Comparison of ENCODE assay signal across 27 cellular contexts in the genomic region with DNA sequence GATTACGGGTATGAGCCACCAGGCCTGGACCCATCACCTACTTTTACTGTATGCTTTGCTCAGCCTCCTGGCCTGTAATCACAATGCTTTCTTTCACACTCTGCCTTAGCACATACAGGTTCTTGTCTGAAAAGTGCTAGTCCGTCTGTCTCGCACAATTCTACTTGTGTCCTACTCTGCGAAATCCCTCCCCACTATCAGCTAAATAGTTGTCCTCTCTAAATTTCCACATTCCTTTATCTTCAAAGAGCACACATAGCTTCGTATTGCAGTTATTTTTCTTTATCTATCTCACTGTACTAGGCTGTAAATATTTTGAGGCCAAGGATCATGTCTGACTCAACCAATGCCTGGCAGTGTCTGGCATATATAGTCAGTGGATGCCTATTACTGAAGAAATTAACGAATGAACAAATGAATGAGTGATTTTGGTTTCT. TPM values are rescaled to one million over a fixed set of nuclear protein-coding genes. Genes with fewer than 3 reads are reported as not detected.
DNase-seq lines count a peak whose midpoint lies in the region; ATAC-seq, FAIRE-seq and TF ChIP-seq lines count a peak whose summit lies in the region.
"Had no signal": no experiment of that assay in that cellular context is flagged by ENCODE, and none has a peak within 500 bp of the region (broad histone marks: within the 10 kb centered on the region; RNA-seq: fewer than 3 reads in every experiment).

No MANE protein-coding gene starts in this region.

- no peaks in the 10 kb centered on the region for H3K79me1 ChIP-seq in IMR-90 (ENCODE audit: low read depth in 1 of 2, low read length in 2 of 2)
- H3K79me1 ChIP-seq in neuronal stem cell (ENCODE audit: low read depth, low read length): no peaks in the 10 kb centered on the region

- peaks cover 3% of the 10 kb centered on the region; the same call in 1 of the 2 replicates for H3K9me3 Mint-ChIP-seq in WTC11
- H3K9me3 Mint-ChIP-seq: activated naive CD4-positive, alpha-beta T cell treated with anti-CD3 and anti-CD28 coated beads, Interleukin-2, amount 10 ng/mL, durations not matched to agents 7 days and 5 days; activated T-helper 1 cell treated with anti-CD3 and anti-CD28 coated beads, Interleukin-12 subunit alpha, Interleukin-12 subunit beta, Interleukin-2, Interleukin-4 antibody, amounts not matched to agents 30 ng/mL and 10 ng/mL and 1 ng/mL, durations not matched to agents 14 hours and 24 hours and 36 hours; CD4-positive, CD25-positive, alpha-beta regulatory T cell had no signal

- POLR2A ChIA-PET in IMR-90 (lab: Charles Lee; ENCODE audit: unreplicated experiment) (no interaction called here), WTC11 (lab: Charles Lee) (no interaction called here)

- H3K9me3 ChIP-seq in IMR-90 (ENCODE audit: control insufficient read depth, insufficient read depth, low read length) (no peaks in the 10 kb centered on the region), small intestine (ENCODE audit: control insufficient read depth, low read depth) (no peaks in the 10 kb centered on the region), neuronal stem cell (replicated peaks in 1 of 2; ENCODE audit: control insufficient read depth in 2 of 2, insufficient read depth in 1 of 2, low read depth in 1 of 2, low read length in 2 of 2) (peaks cover 0 to 2% of the 10 kb centered on the region in 2 donors), MM.1S (replicated peaks; ENCODE audit: insufficient read depth, low read length) (no peaks in the 10 kb centered on the region)
- H3K9me3 ChIP-seq: left lung, thoracic aorta, vagina had no signal

- H3K23ac ChIP-seq in IMR-90 (ENCODE audit: low read depth, low read length) (no peak overlapping the region), neuronal stem cell (ENCODE audit: low read depth, low read length, poor library complexity) (no peak overlapping the region)

- intact Hi-C loops in IMR-90 (cut with micrococcal nuclease): no loop called here

- H2AFZ ChIP-seq in IMR-90 (replicated peaks; ENCODE audit: low read length, poor library complexity) (no peak overlapping the region), neuronal stem cell (ENCODE audit: low read length) (no peak overlapping the region), MM.1S (ENCODE audit: low read length) (no peak overlapping the region)

- H3K27me3 Mint-ChIP-seq in WTC11 (ENCODE audit: low read depth): no peaks in the 10 kb centered on the region

- H3K4me1 ChIP-seq in IMR-90 (ENCODE audit: control insufficient read depth, insufficient read depth, low read length) (peaks cover 5% of the 10 kb centered on the region), small intestine (ENCODE audit: control insufficient read depth in 2 of 2, insufficient read depth in 1 of 2, low read depth in 1 of 2, low read length in 1 of 2) (peaks cover 3 to 6% of the 10 kb centered on the region in 2 donors), neuronal stem cell (ENCODE audit: control insufficient read depth in 2 of 2, insufficient read depth in 1 of 2, low read depth in 1 of 2, low read length in 2 of 2) (no peaks in the 10 kb centered on the region), MM.1S (ENCODE audit: low read length) (no peaks in the 10 kb centered on the region)
- H3K4me1 ChIP-seq: left lung had no signal

- no TSS peak for BruUV-seq in IMR-90 (replicated peaks; lab: Mats Ljungman, UMichigan)

- peak; percentile 96 for ATAC-seq in IMR-90 (ENCODE audit: low read depth)
- ATAC-seq in WTC11: no peak
- no peak for ATAC-seq in GM18511 (IDR thresholded peaks at IDR 0.05; ENCODE audit: unreplicated experiment)
- ATAC-seq: foreskin keratinocyte, HCT116, left lung had no signal

- dilution Hi-C loops in IMR-90 (cut with HindIII; ENCODE audit: low sequenced_read_pairs, unreplicated experiment): no loop called here

- no peak overlapping the region for H2AK9ac ChIP-seq in IMR-90 (replicated peaks; ENCODE audit: low read depth, low read length, poor library complexity)

- H4K91ac ChIP-seq in IMR-90 (ENCODE audit: insufficient read depth, low read depth, low read length) (peak overlapping the region; percentile 30; the same call in 1 of the 2 replicates), neuronal stem cell (ENCODE audit: low read depth, low read length, poor library complexity) (no peak overlapping the region)

- 95% methylated on average over 3 of the region's 6 CpGs; no CpG with 5 or more reads in 1 of the 2 experiments for WGBS in IMR-90 (ENCODE audit: extremely low coverage in 2 of 2, insufficient read length in 1 of 2), 2 experiments
- WGBS in small intestine, 3 donors: 20 to 62% (median 42%) methylated on average over 6 of the region's 6 CpGs
- no CpG with 5 or more reads among the region's 6 CpGs for WGBS in neuronal stem cell (ENCODE audit: extremely low coverage in 2 of 2, insufficient read length in 2 of 2, insufficient replicate concordance in 1 of 2), 2 donors

- TF ChIP-seq POLR2A in IMR-90 (IDR thresholded peaks at IDR 0.05; ENCODE audit: low read depth, low read length): no peak

- H3K14ac ChIP-seq in IMR-90 (replicated peaks; ENCODE audit: low read depth, low read length) (0 out of 2 replicates have a peak overlapping the region, but pooled peaks have one; percentile 2), neuronal stem cell (ENCODE audit: low read length) (no peak overlapping the region)

- peak overlapping the region; percentile 65 for H2BK5ac ChIP-seq in IMR-90 (ENCODE audit: low read depth, low read length, poor library complexity, severe bottlenecking)
- no peak overlapping the region for H2BK5ac ChIP-seq in neuronal stem cell (ENCODE audit: low read length)

- H3K4me2 ChIP-seq in IMR-90 (ENCODE audit: low read depth, low read length) (no peak overlapping the region), neuronal stem cell (ENCODE audit: insufficient read depth, low read length, poor library complexity, severe bottlenecking) (no peak overlapping the region), MM.1S (ENCODE audit: low read depth, low read length) (no peak overlapping the region)

- no peak overlapping the region for H4K5ac ChIP-seq in IMR-90 (ENCODE audit: low read depth, low read length)

- H2BK120ac ChIP-seq in IMR-90 (ENCODE audit: low read depth, low read length) (peak overlapping the region; percentile 45), neuronal stem cell (ENCODE audit: low read depth, low read length) (no peak overlapping the region)

- in situ Hi-C loops in IMR-90 (cut with MboI; ENCODE audit: low sequenced_read_pairs): no loop called here

- no peaks in the 10 kb centered on the region for H3K79me2 ChIP-seq in MM.1S (ENCODE audit: low read length)

- H3F3A ChIP-seq in MM.1S (ENCODE audit: insufficient read depth, low read length): no peaks in the 10 kb centered on the region

- no peak overlapping the region for H3K56ac ChIP-seq in IMR-90 (ENCODE audit: extremely low read depth, insufficient read depth, low read length)

- no peak overlapping the region for H3K4me3 Mint-ChIP-seq in WTC11
- H3K4me3 Mint-ChIP-seq: activated naive CD4-positive, alpha-beta T cell treated with anti-CD3 and anti-CD28 coated beads, Interleukin-2, amount 10 ng/mL, durations not matched to agents 7 days and 5 days; activated T-helper 1 cell treated with anti-CD3 and anti-CD28 coated beads, Interleukin-12 subunit alpha, Interleukin-12 subunit beta, Interleukin-2, Interleukin-4 antibody, amounts not matched to agents 30 ng/mL and 10 ng/mL and 1 ng/mL, durations not matched to agents 14 hours and 24 hours and 36 hours; CD4-positive, CD25-positive, alpha-beta regulatory T cell had no signal

- H3K4me3 ChIP-seq in IMR-90 (ENCODE audit: insufficient read depth, low read depth, low read length) (no peak overlapping the region), fibroblast of pulmonary artery (replicated peaks; ENCODE audit: low read depth, low read length) (no peak overlapping the region), small intestine (ENCODE audit: low read depth in 1 of 2, low read length in 2 of 2) (no peak overlapping the region), neuronal stem cell (ENCODE audit: low read length in 2 of 2) (no peak overlapping the region), MM.1S (ENCODE audit: low read length) (no peak overlapping the region)
- H3K4me3 ChIP-seq: dorsolateral prefrontal cortex, heart right ventricle, left lung, thoracic aorta, vagina had no signal

- H2AK5ac ChIP-seq in IMR-90 (ENCODE audit: low read depth, low read length) (peak overlapping the region; percentile 1; the same call in 1 of the 2 replicates), neuronal stem cell (ENCODE audit: low read depth, low read length) (no peak overlapping the region)

- H4K20me1 ChIP-seq in IMR-90 (ENCODE audit: insufficient read depth, low read length): no peaks in the 10 kb centered on the region
- H4K20me1 ChIP-seq in MM.1S (ENCODE audit: insufficient read depth, low read length): no peaks in the 10 kb centered on the region

- no peak for TF ChIP-seq CTCF in IMR-90 (conservative IDR thresholded peaks at IDR 0.05; ENCODE audit: low read depth, low read length)
- TF ChIP-seq CTCF in WTC11 (IDR thresholded peaks at IDR 0.05): no peak
- TF ChIP-seq CTCF in fibroblast of pulmonary artery (IDR thresholded peaks at IDR 0.05; ENCODE audit: low read length, missing control alignments): no peak
- no peak for TF ChIP-seq CTCF in MM.1S (IDR thresholded peaks at IDR 0.05; ENCODE audit: low read length)

- TF ChIP-seq RAD21 in IMR-90 (IDR thresholded peaks at IDR 0.05; ENCODE audit: low read length): no peak

- CTCF ChIA-PET in IMR-90 (lab: Yijun Ruan, JAX) (interaction anchor here (0.6 to 1.7 kb wide), 3 partner anchors 89 to 240 kb away, joined by 3 to 5 read pairs (median 4); no protein-coding TSS in a partner anchor), WTC11 (lab: Charles Lee) (interaction anchor here (2.6 kb wide), 1 partner anchor 89 kb away, joined by 8 read pairs; no protein-coding TSS in a partner anchor)

- no peak overlapping the region for H3K9ac ChIP-seq in IMR-90 (ENCODE audit: low read depth, low read length)
- H3K9ac ChIP-seq in neuronal stem cell (ENCODE audit: low read depth, low read length, poor library complexity): no peak overlapping the region
- H3K9ac ChIP-seq in MM.1S (ENCODE audit: low read length): no peak overlapping the region

- H3K9me1 ChIP-seq in IMR-90 (ENCODE audit: insufficient read depth, low read length): peaks cover 5% of the 10 kb centered on the region

- DNase-seq in IMR-90 (peak; percentile 52), WTC11 (ENCODE audit: low spot score) (no peak), fibroblast of pulmonary artery (ENCODE audit: low read depth) (peak; percentile 51), small intestine (peak; percentile 81), neuronal stem cell (ENCODE audit: low spot score) (no peak), MM.1S (no peak)
- DNase-seq: activated CD4-positive, alpha-beta T cell treated with anti-CD3 and anti-CD28 coated beads, Interleukin-2, amount 50 U/mL, for 1 hour; activated naive CD4-positive, alpha-beta T cell treated with anti-CD3 and anti-CD28 coated beads, Interleukin-2, amount 10 ng/mL, durations not matched to agents 7 days and 5 days; CD4-positive, CD25-positive, alpha-beta regulatory T cell; central memory CD4-positive, alpha-beta T cell; dorsolateral prefrontal cortex; heart right ventricle; KBM-7; left lung; mesendoderm; NCI-H146; NCI-H524 treated with DMSO at 0.1 percent for 48 hours; stimulated activated CD4-positive, alpha-beta T cell treated with anti-CD3 and anti-CD28 coated beads, Interleukin-4, amount 100 ng/mL, for 24 hours; stimulated activated naive CD4-positive, alpha-beta T cell; T-helper 2 cell had no signal

- H3K27me3 ChIP-seq in IMR-90 (ENCODE audit: control insufficient read depth, insufficient read depth, low read length): no peaks in the 10 kb centered on the region
- H3K27me3 ChIP-seq in small intestine (ENCODE audit: control insufficient read depth in 2 of 2, insufficient read depth in 2 of 2, low read length in 2 of 2): no peaks in the 10 kb centered on the region
- peaks cover 0 to 5% (median 0%) of the 10 kb centered on the region in 3 experiments for H3K27me3 ChIP-seq in neuronal stem cell (ENCODE audit: control insufficient read depth in 3 of 3, insufficient read depth in 3 of 3, low read depth in 1 of 3, low read length in 3 of 3)
- peaks cover 55% of the 10 kb centered on the region for H3K27me3 ChIP-seq in MM.1S (replicated peaks; ENCODE audit: insufficient read depth, low read length)
- H3K27me3 ChIP-seq: dorsolateral prefrontal cortex, foreskin keratinocyte, heart right ventricle, left lung, vagina had no signal

- H3K27ac Mint-ChIP-seq in WTC11: no peak overlapping the region
- H3K27ac Mint-ChIP-seq: activated naive CD4-positive, alpha-beta T cell treated with anti-CD3 and anti-CD28 coated beads, Interleukin-2, amount 10 ng/mL, durations not matched to agents 7 days and 5 days; activated T-helper 1 cell treated with anti-CD3 and anti-CD28 coated beads, Interleukin-12 subunit alpha, Interleukin-12 subunit beta, Interleukin-2, Interleukin-4 antibody, amounts not matched to agents 30 ng/mL and 10 ng/mL and 1 ng/mL, durations not matched to agents 14 hours and 24 hours and 36 hours; CD4-positive, CD25-positive, alpha-beta regulatory T cell had no signal

- H3K4ac ChIP-seq in IMR-90 (ENCODE audit: low read depth, low read length) (no peak overlapping the region; the same call in none of the 2 replicates), neuronal stem cell (ENCODE audit: low read length) (no peak overlapping the region)

- peaks cover 1% of the 10 kb centered on the region for H3K4me1 Mint-ChIP-seq in WTC11

- H3K36me3 Mint-ChIP-seq in WTC11: no peaks in the 10 kb centered on the region; the same call in 1 of the 2 replicates
- H3K36me3 Mint-ChIP-seq: activated naive CD4-positive, alpha-beta T cell treated with anti-CD3 and anti-CD28 coated beads, Interleukin-2, amount 10 ng/mL, durations not matched to agents 7 days and 5 days; CD4-positive, CD25-positive, alpha-beta regulatory T cell had no signal

- H2BK20ac ChIP-seq in IMR-90 (ENCODE audit: low read depth, low read length): peak overlapping the region; percentile 3; the same call in 1 of the 2 replicates

- 0 out of 3 replicates have a peak overlapping the region, but pooled peaks have one; percentile 25 for H2BK15ac ChIP-seq in IMR-90 (ENCODE audit: low read depth, low read length)
- no peak overlapping the region for H2BK15ac ChIP-seq in neuronal stem cell (ENCODE audit: low read length)

- H3K36me3 ChIP-seq in IMR-90 (ENCODE audit: control insufficient read depth, insufficient read depth, low read length) (no peaks in the 10 kb centered on the region), small intestine (ENCODE audit: control insufficient read depth in 2 of 2, insufficient read depth in 2 of 2, low read length in 2 of 2) (no peaks in the 10 kb centered on the region), neuronal stem cell (replicated peaks in 1 of 2; ENCODE audit: control insufficient read depth in 2 of 2, insufficient read depth in 2 of 2, low read length in 2 of 2) (no peaks in the 10 kb centered on the region), MM.1S (replicated peaks; ENCODE audit: insufficient read depth, low read length) (no peaks in the 10 kb centered on the region)
- H3K36me3 ChIP-seq: heart right ventricle, left lung, thoracic aorta, vagina had no signal

- H3K27ac ChIP-seq in IMR-90 (ENCODE audit: insufficient read depth, low read length): no peak overlapping the region
- H3K27ac ChIP-seq in small intestine (ENCODE audit: low read depth in 1 of 2, low read length in 1 of 2): no peak overlapping the region
- H3K27ac ChIP-seq in neuronal stem cell (replicated peaks; ENCODE audit: low read length): no peak overlapping the region
- no peak overlapping the region for H3K27ac ChIP-seq in MM.1S (ENCODE audit: low read length)
- H3K27ac ChIP-seq: dorsolateral prefrontal cortex, foreskin keratinocyte, heart right ventricle, left lung, thoracic aorta, vagina had no signal

- no peak for FAIRE-seq in small intestine (lab: Jason Lieb, UNC)
- FAIRE-seq: RCC 7860 had no signal

- peak overlapping the region in 1 of 2 experiments; percentile 41; a peak in 1 of 4 replicates for H4K8ac ChIP-seq in IMR-90 (ENCODE audit: low read depth in 2 of 2, low read length in 2 of 2)
- H4K8ac ChIP-seq in neuronal stem cell (ENCODE audit: low read depth, low read length): no peak overlapping the region

- H3K9me2 ChIP-seq in MM.1S (replicated peaks; ENCODE audit: insufficient read depth, low read length): no peaks in the 10 kb centered on the region

- H3K18ac ChIP-seq in IMR-90 (ENCODE audit: low read depth, low read length) (peak overlapping the region; percentile 33; the same call in 1 of the 2 replicates), neuronal stem cell (ENCODE audit: low read length) (no peak overlapping the region)

- no peak overlapping the region for H2BK12ac ChIP-seq in neuronal stem cell (ENCODE audit: low read length)

RNA-seq across cellular contexts. Expression of gene ETV4, which starts 38.5 kb away (rescaled TPM):
- total RNA-seq in IMR-90 (2012; rRNA removed) (3.3 and 4.3 TPM in 2 replicates), WTC11 (2021) (147 to 195 TPM (median 147 TPM) in 3 replicates)
- polyA plus RNA-seq in IMR-90 (2012; rRNA removed) (12.7 and 13.2 TPM in 2 replicates), small intestine (1 to 10 TPM; 1.3 to 6.9 (median 2.2) TPM)
- 9.5 TPM in 2 replicates for polyA plus RNA-seq in IMR-90 (2012; cell fraction: cytosol; rRNA removed)
- 17.9 and 24.9 TPM in 2 replicates for polyA plus RNA-seq in IMR-90 (2012; cell fraction: nucleus; rRNA removed; ENCODE audit: low replicate concordance)
- 29.7 TPM for polyA plus RNA-seq in neuronal stem cell (2013, experiment 1 of 2)
- 29.0 TPM for polyA plus RNA-seq in neuronal stem cell (2013, experiment 2 of 2)
- total RNA-seq: CD4-positive, CD25-positive, alpha-beta regulatory T cell had no signal
- polyA plus RNA-seq: CD4-positive, CD25-positive, alpha-beta regulatory T cell had no signal

Comparison
In these comparisons a context has a peak if more than half of its experiments do, and no peak if none do; other contexts are left out.
1. DNase-seq: peak in IMR-90 (single experiment), fibroblast of pulmonary artery (single experiment) and small intestine (single experiment); none in WTC11 (single experiment), neuronal stem cell (single experiment) and MM.1S (single experiment).
2. RNA of gene ETV4, which starts 38.5 kb away (total RNA-seq): 147 to 195 TPM in WTC11; 3.3 to 4.3 TPM in IMR-90; every median in the first group is over 10 times any median in the second.